Comparison of ENCODE assay signal across 8 cellular contexts in the genomic region with DNA sequence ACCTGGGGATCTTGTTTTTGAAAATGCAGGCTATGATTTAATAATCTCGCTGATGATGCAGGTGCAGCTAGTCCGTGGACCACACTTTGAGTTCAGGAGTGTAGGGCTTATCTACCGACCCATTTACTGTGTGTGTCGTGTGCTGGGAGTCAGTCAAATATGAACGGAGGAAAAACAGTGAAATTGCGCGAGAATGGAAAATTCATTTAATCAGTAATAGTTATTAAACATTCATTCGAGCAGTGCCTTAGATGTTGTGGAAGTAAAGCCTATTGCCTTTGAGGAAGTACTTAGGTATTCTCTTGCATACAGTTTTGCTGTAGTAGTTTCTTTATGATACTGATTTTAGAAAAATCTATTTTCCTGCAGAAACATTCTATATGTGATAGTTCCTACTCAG. TPM values are rescaled to one million over a fixed set of nuclear protein-coding genes. Genes with fewer than 3 reads are reported as not detected.
DNase-seq lines count a peak whose midpoint lies in the region; ATAC-seq and TF ChIP-seq lines count a peak whose summit lies in the region.

No MANE protein-coding gene starts in this region.

- peak overlapping the region; percentile 89 to 91 for H3K27ac ChIP-seq in tibial artery

- TF ChIP-seq CTCF in tibial artery (IDR thresholded peaks at IDR 0.05) = no peak

- H3K27ac Mint-ChIP-seq in activated naive CD8-positive, alpha-beta T cell = peak overlapping the region; percentile 86

- no peak for ATAC-seq in activated T-cell treated with anti-CD3 and anti-CD28 coated beads, Interleukin-2, amount 50 U/mL, for 4 hours
- ATAC-seq in HG03457 (IDR thresholded peaks at IDR 0.05; ENCODE audit: unreplicated experiment) = no peak

- DNase-seq in activated T-cell treated with anti-CD3 and anti-CD28 coated beads, Interleukin-2, amount 50 U/mL, for 4 hours = no peak
- no peak for DNase-seq in activated T-cell treated with anti-CD3 and anti-CD28 coated beads, Interleukin-2, amount 50 U/mL, for 48 hours
- DNase-seq in kidney tubule cell (ENCODE audit: low spot score) (peak; percentile 26), tibial artery (no peak), UCSD-AML1 (lab: John Stamatoyannopoulos, UW; ENCODE audit: unreplicated experiment) (no peak)
- no peak for DNase-seq in central memory CD4-positive, alpha-beta T cell

- no peaks in the 10 kb centered on the region for H3K27me3 Mint-ChIP-seq in activated T-cell treated with anti-CD3 and anti-CD28 coated beads, Interleukin-2, amount 50 U/mL, for 4 hours (ENCODE audit: low read depth)
- H3K27me3 Mint-ChIP-seq in activated naive CD8-positive, alpha-beta T cell = no peaks in the 10 kb centered on the region

- intact Hi-C loops in tibial artery (cut with DNase I; ENCODE audit: low total_unique reads) = loop anchor here (5.0 kb wide), 1 partner anchor 103 kb away; a partner anchor contains a TSS

- peak overlapping the region; percentile 98 for H3K4me3 Mint-ChIP-seq in activated T-cell treated with anti-CD3 and anti-CD28 coated beads, Interleukin-2, amount 50 U/mL, for 4 hours
- peak overlapping the region; percentile 95 for H3K4me3 Mint-ChIP-seq in activated naive CD8-positive, alpha-beta T cell

- H3K36me3 Mint-ChIP-seq in activated T-cell treated with anti-CD3 and anti-CD28 coated beads, Interleukin-2, amount 50 U/mL, for 4 hours (ENCODE audit: insufficient read depth) = peaks cover 6% of the 10 kb centered on the region
- H3K36me3 Mint-ChIP-seq in activated naive CD8-positive, alpha-beta T cell = no peaks in the 10 kb centered on the region

- peaks cover 67% of the 10 kb centered on the region for H3K4me1 Mint-ChIP-seq in activated T-cell treated with anti-CD3 and anti-CD28 coated beads, Interleukin-2, amount 50 U/mL, for 4 hours (ENCODE audit: low read depth)
- H3K4me1 Mint-ChIP-seq in activated naive CD8-positive, alpha-beta T cell (ENCODE audit: low read depth) = peaks cover 67% of the 10 kb centered on the region

- no peaks in the 10 kb centered on the region for H3K36me3 ChIP-seq in tibial artery

- peak overlapping the region; percentile 78 to 82 for H3K4me3 ChIP-seq in tibial artery

- H3K27me3 ChIP-seq in tibial artery = no peaks in the 10 kb centered on the region

- H3K4me1 ChIP-seq in tibial artery = peaks cover 0 to 60% (median 20%) of the 10 kb centered on the region in 4 donors

- H3K9me3 Mint-ChIP-seq in activated T-cell treated with anti-CD3 and anti-CD28 coated beads, Interleukin-2, amount 50 U/mL, for 4 hours = no peaks in the 10 kb centered on the region
- no peaks in the 10 kb centered on the region for H3K9me3 Mint-ChIP-seq in activated naive CD8-positive, alpha-beta T cell (ENCODE audit: low read depth)

- H3K9me3 ChIP-seq in tibial artery = no peaks in the 10 kb centered on the region

RNA-seq across cellular contexts. Expression of a gene that starts 0.7 kb away (rescaled TPM):
- 1 to 10 TPM; 5.1 to 5.6 (median 5.5) TPM for total RNA-seq in activated T-cell treated with anti-CD3 and anti-CD28 coated beads, Interleukin-2, amount 50 U/mL, for 4 hours
